8 cellular contexts compared by ENCODE assay signal in the genomic region with DNA sequence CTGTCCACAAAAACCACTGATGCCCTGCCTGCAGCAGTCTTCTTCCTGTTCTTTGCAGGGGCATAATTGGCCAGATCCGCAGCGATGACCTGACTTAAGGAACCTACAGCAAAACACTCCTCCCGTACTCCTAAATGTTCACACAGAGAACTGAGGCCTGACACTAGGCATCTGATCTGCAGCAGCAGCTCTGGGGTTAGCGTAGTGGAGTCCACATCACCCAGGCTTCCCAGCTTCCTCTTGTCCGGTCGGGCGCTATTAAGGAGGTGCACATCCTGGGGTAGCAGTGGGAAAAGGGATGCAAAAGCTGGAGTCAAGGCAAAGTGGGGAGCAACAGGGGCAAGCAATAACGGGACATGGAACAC. TPM values are rescaled to one million over a fixed set of nuclear protein-coding genes. Genes with fewer than 3 reads are reported as not detected.
A peak's percentile ranks its signal among the peaks of the same experiment; 100 is the strongest.
DNase-seq lines count a peak whose midpoint lies in the region; ATAC-seq and TF ChIP-seq lines count a peak whose summit lies in the region.

No MANE protein-coding gene starts in this region.

- peak overlapping the region; percentile 97 for H3K4me3 ChIP-seq in KMS-11 (IDR thresholded peaks at IDR 0.05; ENCODE audit: insufficient read depth, low read depth, low read length)

- ATAC-seq in GM21367 (IDR thresholded peaks at IDR 0.05; ENCODE audit: unreplicated experiment) (peak; percentile 14), WTC11 (peak; percentile 40)

- H3K4me1 Mint-ChIP-seq in WTC11, result peaks cover 18% of the 10 kb centered on the region

- H3K27ac Mint-ChIP-seq in WTC11, result no peak overlapping the region

- H3K4me3 Mint-ChIP-seq in WTC11, result peak overlapping the region; percentile 90

- DNase-seq in CD1c-positive myeloid dendritic cell (ENCODE audit: extremely low spot score), result peak; percentile 42
- DNase-seq in WTC11 (ENCODE audit: low spot score), result no peak
- DNase-seq in glomerular visceral epithelial cell (ENCODE audit: extremely low spot score), result peak; percentile 24
- peak; percentile 17 for DNase-seq in pons (ENCODE audit: low spot score)
- no peak for DNase-seq in amniotic stem cell (lab: John Stamatoyannopoulos, UW)
- DNase-seq in OCI-M2 (lab: John Stamatoyannopoulos, UW; ENCODE audit: unreplicated experiment), result no peak

- POLR2A ChIA-PET in WTC11 (lab: Charles Lee), result interaction anchor here (1.0 kb wide), 1 partner anchor 9 kb away, joined by 3 read pairs; no protein-coding TSS in a partner anchor

- H3K27me3 Mint-ChIP-seq in WTC11 (ENCODE audit: low read depth), result peaks cover 41% of the 10 kb centered on the region

- TF ChIP-seq CTCF in KMS-11 (conservative IDR thresholded peaks at IDR 0.05; ENCODE audit: low read depth, low read length) (no peak), WTC11 (IDR thresholded peaks at IDR 0.05) (no peak)

- peaks cover 46% of the 10 kb centered on the region for H3K4me1 ChIP-seq in KMS-11 (ENCODE audit: low read depth, poor library complexity, severe bottlenecking)

- H3K9me3 Mint-ChIP-seq in WTC11, result peaks cover 6% of the 10 kb centered on the region; the same call in 1 of the 2 replicates

- CTCF ChIA-PET in WTC11 (lab: Charles Lee), result interaction anchor here (1.1 kb wide), 1 partner anchor 869 kb away, joined by 3 read pairs; no protein-coding TSS in a partner anchor

- no peaks in the 10 kb centered on the region for H3K36me3 Mint-ChIP-seq in WTC11

- H4K20me1 ChIP-seq in KMS-11 (ENCODE audit: insufficient read depth), result peaks cover 5% of the 10 kb centered on the region; the same call in 1 of the 2 replicates

- H3K36me3 ChIP-seq in KMS-11 (ENCODE audit: insufficient read depth), result no peaks in the 10 kb centered on the region

- H3K4me2 ChIP-seq in KMS-11, result peak overlapping the region; percentile 78

- peak overlapping the region; percentile 79 for H2AFZ ChIP-seq in KMS-11 (ENCODE audit: low read depth)

- peak overlapping the region; percentile 71; the same call in 1 of the 2 replicates for H3K27ac ChIP-seq in KMS-11

- H3K79me2 ChIP-seq in KMS-11 (ENCODE audit: insufficient read depth, low read depth), result peaks cover 58% of the 10 kb centered on the region

- no peaks in the 10 kb centered on the region for H3K27me3 ChIP-seq in KMS-11 (ENCODE audit: insufficient read depth, low read depth)

- H3K9ac ChIP-seq in KMS-11, result peak overlapping the region; percentile 78

TF ChIP-seq in WTC11, 78 proteins besides CTCF, POLR2A, EP300 and RAD21:
- TF ChIP-seq ZNF219 (CRISPR knock-in tag; IDR thresholded peaks at IDR 0.05; ENCODE audit: borderline replicate concordance) (no peak), ZNF121 (CRISPR knock-in tag; IDR thresholded peaks at IDR 0.05) (no peak), ZNF281 (CRISPR knock-in tag; IDR thresholded peaks at IDR 0.05) (no peak), GABPB1 (CRISPR knock-in tag; IDR thresholded peaks at IDR 0.05) (no peak), MLX (CRISPR knock-in tag; IDR thresholded peaks at IDR 0.05) (no peak), ETV6 (CRISPR knock-in tag; IDR thresholded peaks at IDR 0.05) (no peak), TP53 (CRISPR knock-in tag; IDR thresholded peaks at IDR 0.05) (no peak), TEAD4 (CRISPR knock-in tag; IDR thresholded peaks at IDR 0.05) (no peak)
- TF ChIP-seq, protein P1, sequence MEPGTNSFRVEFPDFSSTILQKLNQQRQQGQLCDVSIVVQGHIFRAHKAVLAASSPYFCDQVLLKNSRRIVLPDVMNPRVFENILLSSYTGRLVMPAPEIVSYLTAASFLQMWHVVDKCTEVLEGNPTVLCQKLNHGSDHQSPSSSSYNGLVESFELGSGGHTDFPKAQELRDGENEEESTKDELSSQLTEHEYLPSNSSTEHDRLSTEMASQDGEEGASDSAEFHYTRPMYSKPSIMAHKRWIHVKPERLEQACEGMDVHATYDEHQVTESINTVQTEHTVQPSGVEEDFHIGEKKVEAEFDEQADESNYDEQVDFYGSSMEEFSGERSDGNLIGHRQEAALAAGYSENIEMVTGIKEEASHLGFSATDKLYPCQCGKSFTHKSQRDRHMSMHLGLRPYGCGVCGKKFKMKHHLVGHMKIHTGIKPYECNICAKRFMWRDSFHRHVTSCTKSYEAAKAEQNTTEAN (CRISPR knock-in tag; IDR thresholded peaks at IDR 0.05), result no peak
- TF ChIP-seq, protein P2, sequence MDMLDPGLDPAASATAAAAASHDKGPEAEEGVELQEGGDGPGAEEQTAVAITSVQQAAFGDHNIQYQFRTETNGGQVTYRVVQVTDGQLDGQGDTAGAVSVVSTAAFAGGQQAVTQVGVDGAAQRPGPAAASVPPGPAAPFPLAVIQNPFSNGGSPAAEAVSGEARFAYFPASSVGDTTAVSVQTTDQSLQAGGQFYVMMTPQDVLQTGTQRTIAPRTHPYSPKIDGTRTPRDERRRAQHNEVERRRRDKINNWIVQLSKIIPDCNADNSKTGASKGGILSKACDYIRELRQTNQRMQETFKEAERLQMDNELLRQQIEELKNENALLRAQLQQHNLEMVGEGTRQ (CRISPR knock-in tag; IDR thresholded peaks at IDR 0.05), result no peak

RNA-seq across cellular contexts. Expression of gene SCFD2, which starts 0.8 kb away (rescaled TPM):
- 9.3 to 12.4 TPM (median 10.3 TPM) in 3 replicates for total RNA-seq in WTC11 (2021)

RNA-seq across cellular contexts. Expression of gene FIP1L1, which starts 12.3 kb away (rescaled TPM):
- total RNA-seq in WTC11 (2021), result 47.6 to 52.4 TPM (median 49.6 TPM) in 3 replicates

Comparison
In these comparisons a context has a peak if more than half of its experiments do, and no peak if none do; other contexts are left out.
1. DNase-seq: peak in CD1c-positive myeloid dendritic cell (single experiment), glomerular visceral epithelial cell (single experiment) and pons (single experiment); none in WTC11 (single experiment), amniotic stem cell (single experiment) and OCI-M2 (single experiment).